In genomic region chr10:5843814-5844705, GRCh38 we compare ENCODE assay signal across 1 cellular context.
TF ChIP-seq lines count a peak whose summit lies in the region.

No MANE protein-coding gene starts in this region.

TF ChIP-seq in HepG2, 621 proteins besides CTCF, POLR2A, EP300 and RAD21:
- TF ChIP-seq ZNF354B (CRISPR knock-in tag; IDR thresholded peaks at IDR 0.05) (no peak), TEAD3 (CRISPR knock-in tag; optimal IDR thresholded peaks at IDR 0.05; ENCODE audit: borderline replicate concordance) (no peak), CC2D1A (CRISPR knock-in tag; IDR thresholded peaks at IDR 0.05) (no peak), HES4 (CRISPR knock-in tag; IDR thresholded peaks at IDR 0.05; ENCODE audit: borderline replicate concordance) (no peak), HHEX (CRISPR knock-in tag; IDR thresholded peaks at IDR 0.05) (no peak), ZNF552 (CRISPR knock-in tag; IDR thresholded peaks at IDR 0.05; ENCODE audit: borderline replicate concordance) (no peak), ZNF652 (CRISPR knock-in tag; IDR thresholded peaks at IDR 0.05; ENCODE audit: borderline replicate concordance, low read depth) (no peak), LCORL (IDR thresholded peaks at IDR 0.05) (no peak), LCORL (CRISPR knock-in tag; IDR thresholded peaks at IDR 0.05) (no peak)
